Comparison of ENCODE assay signal across 12 cellular contexts in genomic region chr6:52534966-52535390, GRCh38. TPM values are rescaled to one million over a fixed set of nuclear protein-coding genes. Genes with fewer than 3 reads are reported as not detected.
DNase-seq lines count a peak whose midpoint lies in the region; ATAC-seq lines count a peak whose summit lies in the region.
"Had no signal": no experiment of that assay in that cellular context is flagged by ENCODE, and none has a peak within 500 bp of the region (broad histone marks: within the 10 kb centered on the region; RNA-seq: fewer than 3 reads in every experiment).

No MANE protein-coding gene starts in this region.

- H3K36me3 ChIP-seq in CD8-positive, alpha-beta memory T cell (ENCODE audit: insufficient read depth, low read length), result no peaks in the 10 kb centered on the region
- no peaks in the 10 kb centered on the region for H3K36me3 ChIP-seq in CD4-positive, alpha-beta memory T cell (ENCODE audit: insufficient read depth, low read length)
- H3K36me3 ChIP-seq: HAP-1 had no signal

- peak in 1 of 5 donors; percentile 2 for DNase-seq in CD8-positive, alpha-beta memory T cell
- DNase-seq in Kasumi-1 (lab: John Stamatoyannopoulos, UW) (peak; percentile 39 to 54), dermis blood vessel endothelial cell (peak; percentile 69), ACHN (no peak), NCI-H526 (lab: John Stamatoyannopoulos, UW) (no peak)
- no peak for DNase-seq in CD4-positive, alpha-beta memory T cell
- DNase-seq: mammary epithelial cell, right cardiac atrium had no signal

- H3K27ac ChIP-seq in CD8-positive, alpha-beta memory T cell (ENCODE audit: low read depth, low read length), result no peak overlapping the region
- H3K27ac ChIP-seq in CD4-positive, alpha-beta memory T cell (ENCODE audit: low read depth, low read length), result no peak overlapping the region

- H3K27me3 ChIP-seq in CD8-positive, alpha-beta memory T cell (ENCODE audit: insufficient read depth, low read length, poor library complexity, severe bottlenecking), result no peaks in the 10 kb centered on the region
- no peaks in the 10 kb centered on the region for H3K27me3 ChIP-seq in CD4-positive, alpha-beta memory T cell (ENCODE audit: insufficient read depth, low read length)

- H3K27me3 Mint-ChIP-seq in CD8-positive, alpha-beta memory T cell, result peaks cover 0 to 4% of the 10 kb centered on the region in 2 donors
- H3K27me3 Mint-ChIP-seq in CD4-positive, alpha-beta memory T cell, result no peaks in the 10 kb centered on the region
- H3K27me3 Mint-ChIP-seq: CD4-positive, CD25-positive, alpha-beta regulatory T cell had no signal

- POLR2A ChIA-PET in CD8-positive, alpha-beta memory T cell (lab: Charles Lee), result interaction anchor here (1.1 kb wide), 1 partner anchor 40 kb away, joined by 3 read pairs; no protein-coding TSS in a partner anchor
- POLR2A ChIA-PET in CD4-positive, alpha-beta memory T cell (lab: Charles Lee; ENCODE audit: partially characterized antibody), result no interaction called here

- CTCF ChIA-PET in CD8-positive, alpha-beta memory T cell (lab: Charles Lee), result interaction anchor here (0.9 to 1.4 kb wide), 4 partner anchors 9 to 63 kb away, joined by 3 to 4 read pairs (median 3); no protein-coding TSS in a partner anchor
- CTCF ChIA-PET in CD4-positive, alpha-beta memory T cell (lab: Charles Lee; ENCODE audit: partially characterized antibody), result interaction anchor here (0.9 kb wide), 1 partner anchor 117 kb away, joined by 3 read pairs; no protein-coding TSS in a partner anchor

- peaks cover 0 to 20% (median 7%) of the 10 kb centered on the region in 3 donors for H3K36me3 Mint-ChIP-seq in CD8-positive, alpha-beta memory T cell
- H3K36me3 Mint-ChIP-seq in CD4-positive, alpha-beta memory T cell, result peaks cover 12 to 17% of the 10 kb centered on the region in 2 donors

- H3K4me1 Mint-ChIP-seq in CD8-positive, alpha-beta memory T cell, result peaks cover 43 to 55% (median 51%) of the 10 kb centered on the region in 3 donors
- peaks cover 41 to 61% (median 48%) of the 10 kb centered on the region in 4 donors for H3K4me1 Mint-ChIP-seq in CD4-positive, alpha-beta memory T cell

- intact Hi-C loops in CD4-positive, alpha-beta memory T cell (cut with micrococcal nuclease), result no loop called here

- no peak overlapping the region for H3K4me3 ChIP-seq in CD8-positive, alpha-beta memory T cell (ENCODE audit: low read length)
- H3K4me3 ChIP-seq in CD4-positive, alpha-beta memory T cell (ENCODE audit: low read length in 2 of 2), result no peak overlapping the region
- H3K4me3 ChIP-seq: HAP-1 had no signal

- peaks cover 33% of the 10 kb centered on the region for H3K4me1 ChIP-seq in CD8-positive, alpha-beta memory T cell (ENCODE audit: insufficient read depth, low read length)
- H3K4me1 ChIP-seq in CD4-positive, alpha-beta memory T cell (ENCODE audit: insufficient read depth, low read length), result peaks cover 40% of the 10 kb centered on the region
- H3K4me1 ChIP-seq: HAP-1 had no signal

- peak overlapping the region in 6 of 8 donors; percentile 11 to 80 (median 28) for H3K27ac Mint-ChIP-seq in CD8-positive, alpha-beta memory T cell
- H3K27ac Mint-ChIP-seq in CD4-positive, alpha-beta memory T cell, result no peak overlapping the region

- in situ Hi-C loops in ACHN (cut with HindIII; ENCODE audit: low pct_ligation_motif_present, low pct_unique_long_range_greater_than_20kb, low sequenced_read_pairs), result no loop called here

- no peaks in the 10 kb centered on the region for H3K9me3 Mint-ChIP-seq in CD8-positive, alpha-beta memory T cell
- H3K9me3 Mint-ChIP-seq in CD4-positive, alpha-beta memory T cell, result peaks cover 0 to 2% (median 0%) of the 10 kb centered on the region in 8 donors
- H3K9me3 Mint-ChIP-seq: CD4-positive, CD25-positive, alpha-beta regulatory T cell had no signal

- peak; percentile 31 for ATAC-seq in GM19455 (IDR thresholded peaks at IDR 0.05; ENCODE audit: unreplicated experiment)
- no peak for ATAC-seq in HG02571 (IDR thresholded peaks at IDR 0.05; ENCODE audit: unreplicated experiment)
- ATAC-seq: right cardiac atrium had no signal

- no peaks in the 10 kb centered on the region for H3K9me3 ChIP-seq in CD8-positive, alpha-beta memory T cell (ENCODE audit: low read length)
- no peaks in the 10 kb centered on the region for H3K9me3 ChIP-seq in CD4-positive, alpha-beta memory T cell (ENCODE audit: control insufficient read depth in 1 of 2, low read length in 2 of 2)
- H3K9me3 ChIP-seq: HAP-1 had no signal

- peak overlapping the region in 5 of 7 donors; percentile 20 to 84 (median 61) for H3K4me3 Mint-ChIP-seq in CD8-positive, alpha-beta memory T cell
- H3K4me3 Mint-ChIP-seq in CD4-positive, alpha-beta memory T cell, result peak overlapping the region in 2 of 8 donors; percentile 6 to 46
- H3K4me3 Mint-ChIP-seq: CD4-positive, CD25-positive, alpha-beta regulatory T cell had no signal

RNA-seq across cellular contexts. Expression of gene TRAM2, which starts 41.9 kb away (rescaled TPM):
- total RNA-seq in CD8-positive, alpha-beta memory T cell, result 1 to 10 TPM; 3.7 to 4.1 TPM
- 5.0 TPM for polyA plus RNA-seq in CD8-positive, alpha-beta memory T cell
- 30.6 and 51.3 TPM in 2 replicates for total RNA-seq in dermis blood vessel endothelial cell
- total RNA-seq in CD4-positive, alpha-beta memory T cell, result 10 to 100 TPM; 10.7 to 11.3 TPM
- polyA plus RNA-seq in CD4-positive, alpha-beta memory T cell, result 1 to 10 TPM; 2.7 to 4.3 TPM

Comparison
In these comparisons a context has a peak if more than half of its experiments do, and no peak if none do; other contexts are left out.
1. DNase-seq: peak in Kasumi-1 (2 of 2) and dermis blood vessel endothelial cell (single experiment); none in ACHN (single experiment), NCI-H526 (0 of 2) and CD4-positive, alpha-beta memory T cell (0 of 5).
2. H3K27ac Mint-ChIP-seq: peak in CD8-positive, alpha-beta memory T cell (6 of 8); none in CD4-positive, alpha-beta memory T cell (0 of 7).